Comparison of ENCODE assay signal across 9 cellular contexts in the genomic region with DNA sequence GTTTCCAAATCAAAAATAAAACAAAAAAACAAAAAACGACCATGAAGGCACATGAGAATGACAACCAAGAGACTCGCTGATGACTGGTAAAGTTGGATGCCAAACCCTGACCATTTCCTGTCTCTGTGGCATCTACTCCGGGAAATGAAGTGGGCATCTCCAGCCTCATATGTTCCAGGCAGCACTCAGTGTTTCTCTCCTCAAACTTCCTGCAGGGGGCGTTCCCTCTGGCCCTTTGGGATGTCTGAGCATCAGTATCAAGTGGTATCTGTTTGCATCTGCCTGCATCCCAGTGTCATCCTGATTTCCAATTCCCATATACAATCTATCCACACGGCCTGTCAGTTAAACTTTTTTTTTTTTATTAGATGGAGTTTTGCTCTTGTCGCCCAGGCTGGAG. TPM values are rescaled to one million over a fixed set of nuclear protein-coding genes. Genes with fewer than 3 reads are reported as not detected.
DNase-seq lines count a peak whose midpoint lies in the region; ATAC-seq, FAIRE-seq and TF ChIP-seq lines count a peak whose summit lies in the region.
"Had no signal": no experiment of that assay in that cellular context is flagged by ENCODE, and none has a peak within 500 bp of the region (broad histone marks: within the 10 kb centered on the region; RNA-seq: fewer than 3 reads in every experiment).

No MANE protein-coding gene starts in this region.

- no peak overlapping the region for H3K9ac ChIP-seq in PC-3 (ENCODE audit: low read length)

- H3K27me3 Mint-ChIP-seq in osteocyte (ENCODE audit: unreplicated experiment) = no peaks in the 10 kb centered on the region

- 6 to 11% methylated on average over 6 of the region's 6 CpGs for WGBS in pancreas, 2 donors

- H3K36me3 ChIP-seq in BJ (ENCODE audit: control insufficient read depth, insufficient read depth, low read length) = no peaks in the 10 kb centered on the region
- H3K36me3 ChIP-seq in PC-3 (ENCODE audit: low read depth, low read length) = no peaks in the 10 kb centered on the region
- H3K36me3 ChIP-seq in pancreas = no peaks in the 10 kb centered on the region

- no peaks in the 10 kb centered on the region for H3K4me1 ChIP-seq in PC-3 (ENCODE audit: insufficient read depth, low read length)
- H3K4me1 ChIP-seq in pancreas = no peaks in the 10 kb centered on the region

- H3F3A ChIP-seq in PC-3 (ENCODE audit: low read length, unreplicated experiment) = no peaks in the 10 kb centered on the region

- H4K20me1 ChIP-seq in PC-3 (ENCODE audit: low read length) = no peaks in the 10 kb centered on the region

- no peaks in the 10 kb centered on the region for H3K9me3 Mint-ChIP-seq in osteocyte (ENCODE audit: unreplicated experiment)

- intact Hi-C loops in PC-3 (cut with micrococcal nuclease) = loop anchor here (10.0 kb wide), 1 partner anchor 77 kb away; no protein-coding TSS in a partner anchor
- intact Hi-C loops in pancreas (cut with DNase I) = no loop called here

- BruUV-seq in PC-3 (replicated peaks; lab: Mats Ljungman, UMichigan) = no TSS peak

- no peak for DNase-seq in BJ (ENCODE audit: low read depth)
- peak; percentile 28 for DNase-seq in PC-3
- DNase-seq in fibroblast of the aortic adventitia (ENCODE audit: low read depth) = no peak
- no peak for DNase-seq in pancreas
- DNase-seq in osteocyte (ENCODE audit: extremely low spot score, unreplicated experiment) = no peak
- DNase-seq: activated gamma-delta T cell treated with Interleukin-2 at 50 U/mL for 16 hours had no signal

- H3K27ac Mint-ChIP-seq in osteocyte (ENCODE audit: unreplicated experiment) = no peak overlapping the region

- TF ChIP-seq CTCF in BJ (IDR thresholded peaks at IDR 0.05; ENCODE audit: insufficient read depth, low read depth, low read length) (peak; percentile 11; the same call in 1 of the 2 replicates), GM12872 (IDR thresholded peaks at IDR 0.05; ENCODE audit: insufficient read depth, low read depth, low read length) (peak; percentile 51), PC-3 (conservative IDR thresholded peaks at IDR 0.05; ENCODE audit: low read depth, low read length) (peak; percentile 48), fibroblast of the aortic adventitia (IDR thresholded peaks at IDR 0.05; ENCODE audit: insufficient read depth, low read length) (peak; percentile 9), pancreas (IDR thresholded peaks at IDR 0.05) (no peak), osteocyte (IDR thresholded peaks at IDR 0.05) (no peak)

- H3K4me3 Mint-ChIP-seq in osteocyte (ENCODE audit: unreplicated experiment) = no peak overlapping the region

- H3K27ac ChIP-seq in PC-3 (ENCODE audit: low read length) (no peak overlapping the region), pancreas (no peak overlapping the region)

- POLR2A ChIA-PET in BJ (lab: Charles Lee) = no interaction called here
- POLR2A ChIA-PET in PC-3 (lab: Charles Lee; ENCODE audit: unreplicated experiment) = no interaction called here

- no peaks in the 10 kb centered on the region for H3K4me1 Mint-ChIP-seq in osteocyte (ENCODE audit: unreplicated experiment)

- H3K4me3 ChIP-seq in BJ (ENCODE audit: low read depth, low read length) (no peak overlapping the region), PC-3 (ENCODE audit: low read length) (no peak overlapping the region), fibroblast of the aortic adventitia (ENCODE audit: low read depth, low read length) (no peak overlapping the region), pancreas (no peak overlapping the region)

- CTCF ChIA-PET in BJ (lab: Yijun Ruan, JAX) = no interaction called here
- CTCF ChIA-PET in PC-3 (lab: Charles Lee) = interaction anchor here (0.6 kb wide), 1 partner anchor 192 kb away, joined by 3 read pairs; no protein-coding TSS in a partner anchor

- H2AFZ ChIP-seq in PC-3 (ENCODE audit: low read length) = no peak overlapping the region

- no peak overlapping the region for H3K4me2 ChIP-seq in PC-3 (ENCODE audit: low read length)

- H3K27me3 ChIP-seq in BJ (ENCODE audit: control insufficient read depth, insufficient read depth, low read length) = no peaks in the 10 kb centered on the region
- H3K27me3 ChIP-seq in PC-3 (ENCODE audit: low read length) = peaks cover 47% of the 10 kb centered on the region
- H3K27me3 ChIP-seq in pancreas = no peaks in the 10 kb centered on the region

- H3K79me2 ChIP-seq in PC-3 (ENCODE audit: low read length) = no peaks in the 10 kb centered on the region

- FAIRE-seq in pancreas (lab: Jason Lieb, UNC) = no peak

- H3K9me2 ChIP-seq in PC-3 (replicated peaks; ENCODE audit: low read length) = no peaks in the 10 kb centered on the region

- H3K36me3 Mint-ChIP-seq in osteocyte (ENCODE audit: unreplicated experiment) = no peaks in the 10 kb centered on the region

- ATAC-seq in PC-3 (no peak), GM21576 (IDR thresholded peaks at IDR 0.05; ENCODE audit: unreplicated experiment) (no peak), GM21447 (IDR thresholded peaks at IDR 0.05; ENCODE audit: unreplicated experiment) (no peak), pancreas (no peak)

- H3K9me3 ChIP-seq in PC-3 (ENCODE audit: low read length) (no peaks in the 10 kb centered on the region), pancreas (no peaks in the 10 kb centered on the region)

RNA-seq across cellular contexts. Expression of a gene that starts 9.8 kb away (rescaled TPM):
- polyA plus RNA-seq in BJ (2011; rRNA removed) = not detected in 2 replicates
- polyA minus RNA-seq in BJ (2011; rRNA and poly(A)+ RNA removed) = not detected in 2 replicates
- total RNA-seq in PC-3 (2014; rRNA removed) = not detected in 2 replicates
- not detected in 2 replicates for total RNA-seq in fibroblast of the aortic adventitia (ENCODE audit: low replicate concordance)
- under 1 TPM in 3 of 6 donors, not detected in 3; 0.12 to 0.19 (median 0.14) TPM for total RNA-seq in pancreas
- not detected for polyA plus RNA-seq in pancreas
- not detected in 2 replicates for total RNA-seq in osteocyte

RNA-seq across cellular contexts. Expression of a gene that starts 20.1 kb away (rescaled TPM):
- polyA plus RNA-seq in BJ (2011; rRNA removed) (not detected in 2 replicates), pancreas (under 1 TPM in 1 of 2 donors, not detected in 1; 0.21 TPM)
- polyA minus RNA-seq in BJ (2011; rRNA and poly(A)+ RNA removed) = not detected in 2 replicates
- total RNA-seq in PC-3 (2014; rRNA removed) (not detected in 2 replicates), fibroblast of the aortic adventitia (ENCODE audit: low replicate concordance) (not detected in 2 replicates), pancreas (under 1 TPM in 3 of 6 donors, not detected in 3; 0.16 to 0.67 (median 0.31) TPM), osteocyte (not detected in 2 replicates)

RNA-seq across cellular contexts. Expression of a gene that starts 33.0 kb away (rescaled TPM):
- polyA plus RNA-seq in BJ (2011; rRNA removed) (not detected in 2 replicates), pancreas (not detected)
- polyA minus RNA-seq in BJ (2011; rRNA and poly(A)+ RNA removed) = not detected in 2 replicates
- total RNA-seq in PC-3 (2014; rRNA removed) (not detected in 2 replicates), fibroblast of the aortic adventitia (ENCODE audit: low replicate concordance) (not detected in 2 replicates), pancreas (not detected), osteocyte (not detected in 2 replicates)

RNA-seq across cellular contexts. Expression of a gene that starts 53.1 kb away (rescaled TPM):
- polyA plus RNA-seq in BJ (2011; rRNA removed) (not detected in 2 replicates), pancreas (under 1 TPM; 0.07 to 0.19 TPM)
- polyA minus RNA-seq in BJ (2011; rRNA and poly(A)+ RNA removed) = not detected in 2 replicates
- total RNA-seq in PC-3 (2014; rRNA removed) (not detected in 2 replicates), fibroblast of the aortic adventitia (ENCODE audit: low replicate concordance) (not detected in 2 replicates), pancreas (1 to 10 TPM in 1 of 6 donors, under 1 TPM in 3, not detected in 2; 0.12 to 3.8 (median 0.23) TPM), osteocyte (not detected in 2 replicates)

RNA-seq across cellular contexts. Expression of a gene that starts 59.7 kb away (rescaled TPM):
- polyA plus RNA-seq in BJ (2011; rRNA removed) (6.3 and 8.5 TPM in 2 replicates), pancreas (1 to 10 TPM; 2.0 to 2.6 TPM)
- polyA minus RNA-seq in BJ (2011; rRNA and poly(A)+ RNA removed) = 4.2 and 10.3 TPM in 2 replicates
- total RNA-seq in PC-3 (2014; rRNA removed) (7.5 and 8.5 TPM in 2 replicates), fibroblast of the aortic adventitia (ENCODE audit: low replicate concordance) (7.9 and 12.9 TPM in 2 replicates), pancreas (1 to 10 TPM; 3.0 to 8.0 (median 4.6) TPM), osteocyte (13.5 and 16.9 TPM in 2 replicates)

Comparison
In these comparisons a context has a peak if more than half of its experiments do, and no peak if none do; other contexts are left out.
1. CTCF ChIP-seq: peak in BJ (single experiment), GM12872 (single experiment), PC-3 (single experiment) and fibroblast of the aortic adventitia (single experiment); none in pancreas (0 of 4) and osteocyte (single experiment).